ENCODE assay signal across 35 cellular contexts in genomic region chr6:45903959-45904358, GRCh38.
"Had no signal": no experiment of that assay in that cellular context is flagged by ENCODE, and none has a peak within 500 bp of the region (broad histone marks: within the 10 kb centered on the region; RNA-seq: fewer than 3 reads in every experiment).

No MANE protein-coding gene starts in this region.

- H3K27ac ChIP-seq: adrenal gland, ascending aorta, body of pancreas, brain microvascular endothelial cell, breast epithelium, cardiac muscle cell had no signal

- FAIRE-seq: astrocyte, bronchial epithelial cell had no signal

- H3K4me3 ChIP-seq: adrenal gland, ascending aorta, body of pancreas, breast epithelium, cardiac muscle cell had no signal

- H3K36me3 ChIP-seq: adrenal gland, ascending aorta, brain microvascular endothelial cell, breast epithelium, cardiac muscle cell had no signal

- H3K9me3 ChIP-seq: ascending aorta, body of pancreas, breast epithelium had no signal

- DNase-seq: activated effector memory CD4-positive, alpha-beta T cell treated with anti-CD3 and anti-CD28 coated beads, Interleukin-2, amount 50 U/mL, for 16 hours; activated effector memory CD4-positive, alpha-beta T cell treated with Interleukin-2 at 50 U/mL for 16 hours; activated gamma-delta T cell; activated gamma-delta T cell treated with Interleukin-2 at 50 U/mL for 16 hours; activated naive CD4-positive, alpha-beta T cell; activated naive CD4-positive, alpha-beta T cell treated with anti-CD3 and anti-CD28 coated beads for 36 hours; activated naive CD4-positive, alpha-beta T cell treated with anti-CD3 and anti-CD28 coated beads, Interleukin-2, amount 10 ng/mL, durations not matched to agents 7 days and 5 days; activated naive CD4-positive, alpha-beta T cell treated with anti-CD3 and anti-CD28 coated beads, Interleukin-2, amount 50 U/mL, for 16 hours; activated naive CD4-positive, alpha-beta T cell treated with Interleukin-2 at 50 U/mL for 16 hours; activated naive CD8-positive, alpha-beta T cell treated with anti-CD3 and anti-CD28 coated beads for 36 hours; activated naive CD8-positive, alpha-beta T cell treated with anti-CD3 and anti-CD28 coated beads, Interleukin-2, amount 10 ng/mL, durations not matched to agents 7 days and 5 days; activated naive CD8-positive, alpha-beta T cell treated with anti-CD3 and anti-CD28 coated beads, Interleukin-2, amount 50 U/mL, for 24 hours; activated T-cell treated with anti-CD3 and anti-CD28 coated beads for 4 hours; activated T-cell treated with anti-CD3 and anti-CD28 coated beads, Interleukin-2, amount 50 U/mL, for 1 hour; activated T-cell treated with anti-CD3 and anti-CD28 coated beads, Interleukin-2, amount 50 U/mL, for 24 hours; activated T-cell treated with anti-CD3 and anti-CD28 coated beads, Interleukin-2, amount 50 U/mL, for 4 hours; activated T-cell treated with anti-CD3 and anti-CD28 coated beads, Interleukin-2, amount 50 U/mL, for 48 hours; activated T-cell treated with anti-CD3 and anti-CD28 coated beads, Interleukin-2, amount 50 U/mL, for 72 hours; adrenal gland; amniotic stem cell; amygdala; anterior cingulate cortex; aorta; body of pancreas; brain microvascular endothelial cell; caudate nucleus; central memory CD4-positive, alpha-beta T cell; cerebellar nuclear complex had no signal

- H3K27me3 ChIP-seq: adrenal gland, ascending aorta, body of pancreas, breast epithelium, cardiac muscle cell had no signal

- ATAC-seq: activated naive CD4-positive, alpha-beta T cell treated with anti-CD3 and anti-CD28 coated beads, Interleukin-2, amount 50 U/mL, for 72 hours; activated naive CD8-positive, alpha-beta T cell treated with anti-CD3 and anti-CD28 coated beads, Interleukin-2, amount 50 U/mL, for 24 hours; activated T-cell treated with anti-CD3 and anti-CD28 coated beads, Interleukin-2, amount 50 U/mL, for 4 hours; activated T-cell treated with anti-CD3 and anti-CD28 coated beads, Interleukin-2, amount 50 U/mL, for 72 hours; activated T-helper 17 cell treated with anti-CD3 and anti-CD28 coated beads, Interleukin-2, amount 50 U/mL, for 72 hours; body of pancreas had no signal

- H3K4me1 ChIP-seq: adrenal gland, ascending aorta, body of pancreas, breast epithelium had no signal
